11 cellular contexts compared by ENCODE assay signal in genomic region chr6:113649276-113649675, GRCh38.
A peak's percentile ranks its signal among the peaks of the same experiment; 100 is the strongest.
DNase-seq lines count a peak whose midpoint lies in the region; ATAC-seq and TF ChIP-seq lines count a peak whose summit lies in the region.
"Had no signal": no experiment of that assay in that cellular context is flagged by ENCODE, and none has a peak within 500 bp of the region (broad histone marks: within the 10 kb centered on the region; RNA-seq: fewer than 3 reads in every experiment).

No MANE protein-coding gene starts in this region.

- peak overlapping the region; percentile 68 for H3K27ac Mint-ChIP-seq in activated B cell treated with CpG ODN at 0.5 μM for 24 hours
- H3K27ac Mint-ChIP-seq in activated naive CD4-positive, alpha-beta T cell treated with anti-CD3 and anti-CD28 coated beads, Interleukin-2, amount 50 U/mL, for 72 hours: no peak overlapping the region
- H3K27ac Mint-ChIP-seq: activated naive CD8-positive, alpha-beta T cell treated with anti-CD3 and anti-CD28 coated beads for 36 hours had no signal

- peaks cover 4% of the 10 kb centered on the region for H3K9me3 Mint-ChIP-seq in activated B cell treated with CpG ODN at 0.5 μM for 24 hours
- H3K9me3 Mint-ChIP-seq in activated naive CD4-positive, alpha-beta T cell treated with anti-CD3 and anti-CD28 coated beads, Interleukin-2, amount 50 U/mL, for 72 hours: no peaks in the 10 kb centered on the region
- H3K9me3 Mint-ChIP-seq: activated naive CD8-positive, alpha-beta T cell treated with anti-CD3 and anti-CD28 coated beads for 36 hours had no signal

- ATAC-seq in activated B cell treated with CpG ODN at 0.5 μM for 24 hours (ENCODE audit: low read depth) (no peak), foreskin keratinocyte (peak; percentile 5), GM18909 (IDR thresholded peaks at IDR 0.05; ENCODE audit: poor library complexity, unreplicated experiment) (no peak), GM18505 (IDR thresholded peaks at IDR 0.05; ENCODE audit: unreplicated experiment) (no peak)
- no peak for ATAC-seq in activated naive CD4-positive, alpha-beta T cell treated with anti-CD3 and anti-CD28 coated beads, Interleukin-2, amount 50 U/mL, for 72 hours

- H3K27me3 Mint-ChIP-seq in activated B cell treated with CpG ODN at 0.5 μM for 24 hours: no peaks in the 10 kb centered on the region

- no peak for DNase-seq in activated B cell treated with CpG ODN at 0.5 μM for 24 hours
- peak; percentile 79 to 83 for DNase-seq in foreskin keratinocyte
- DNase-seq in stomach: no peak
- no peak for DNase-seq in activated naive CD4-positive, alpha-beta T cell treated with anti-CD3 and anti-CD28 coated beads, Interleukin-2, amount 50 U/mL, for 72 hours (ENCODE audit: low spot score in 2 of 2)
- DNase-seq: activated naive CD8-positive, alpha-beta T cell treated with anti-CD3 and anti-CD28 coated beads for 36 hours; NCI-H526 treated with DMSO at 0.1 percent for 48 hours; nucleus accumbens; stimulated activated CD4-positive, alpha-beta T cell treated with anti-CD3 and anti-CD28 coated beads, Interleukin-4, amount 100 ng/mL, for 24 hours had no signal

- no peak for TF ChIP-seq CTCF in HEK293 (tag by site-specific recombination; IDR thresholded peaks at IDR 0.05)
- TF ChIP-seq CTCF in activated B cell treated with CpG ODN at 0.5 μM for 24 hours (IDR thresholded peaks at IDR 0.05): no peak
- no peak for TF ChIP-seq CTCF in foreskin keratinocyte (conservative IDR thresholded peaks at IDR 0.05)
- no peak for TF ChIP-seq CTCF in stomach (IDR thresholded peaks at IDR 0.05)

- no peaks in the 10 kb centered on the region for H3K4me1 ChIP-seq in HEK293 (ENCODE audit: control insufficient read depth, insufficient read depth, low read length)
- peaks cover 38% of the 10 kb centered on the region for H3K4me1 ChIP-seq in foreskin keratinocyte
- H3K4me1 ChIP-seq in stomach: peaks cover 23 to 46% (median 28%) of the 10 kb centered on the region in 4 donors

- H3K27me3 ChIP-seq in foreskin keratinocyte: no peaks in the 10 kb centered on the region
- no peaks in the 10 kb centered on the region for H3K27me3 ChIP-seq in stomach

- WGBS in stomach, 5 donors: 18 to 41% (median 29%) methylated on average over 6 of the region's 6 CpGs

- intact Hi-C loops in activated B cell treated with CpG ODN at 0.5 μM for 24 hours (cut with micrococcal nuclease) (no loop called here), stomach (cut with DNase I; ENCODE audit: low total_unique reads) (no loop called here)

- H3K4me1 Mint-ChIP-seq in activated B cell treated with CpG ODN at 0.5 μM for 24 hours: peaks cover 89% of the 10 kb centered on the region
- H3K4me1 Mint-ChIP-seq: activated naive CD8-positive, alpha-beta T cell treated with anti-CD3 and anti-CD28 coated beads for 36 hours had no signal

- H3K4me3 ChIP-seq in HEK293 (ENCODE audit: low read depth, low read length): no peak overlapping the region
- no peak overlapping the region for H3K4me3 ChIP-seq in stomach

- H3K27ac ChIP-seq in HEK293 (ENCODE audit: extremely low read depth, low read depth, low read length) (no peak overlapping the region), foreskin keratinocyte (peak overlapping the region; percentile 54), stomach (peak overlapping the region in 4 of 5 donors; percentile 25 to 79 (median 52))

- H3K36me3 ChIP-seq in HEK293 (ENCODE audit: control insufficient read depth in 2 of 2, insufficient read depth in 1 of 2, low read length in 2 of 2) (no peaks in the 10 kb centered on the region), stomach (no peaks in the 10 kb centered on the region)

- no peak for TF ChIP-seq EP300 in stomach (IDR thresholded peaks at IDR 0.05)

- CTCF ChIA-PET in HEK293 (lab: Yijun Ruan, JAX) (no interaction called here), activated B cell treated with CpG ODN at 0.5 μM for 24 hours (lab: Charles Lee) (no interaction called here)

- no peaks in the 10 kb centered on the region for H3K36me3 Mint-ChIP-seq in activated B cell treated with CpG ODN at 0.5 μM for 24 hours (ENCODE audit: low read depth)
- no peaks in the 10 kb centered on the region for H3K36me3 Mint-ChIP-seq in activated naive CD4-positive, alpha-beta T cell treated with anti-CD3 and anti-CD28 coated beads, Interleukin-2, amount 50 U/mL, for 72 hours
- H3K36me3 Mint-ChIP-seq: activated naive CD8-positive, alpha-beta T cell treated with anti-CD3 and anti-CD28 coated beads for 36 hours had no signal

- peak overlapping the region; percentile 65 for H3K4me3 Mint-ChIP-seq in activated B cell treated with CpG ODN at 0.5 μM for 24 hours
- H3K4me3 Mint-ChIP-seq: activated naive CD8-positive, alpha-beta T cell treated with anti-CD3 and anti-CD28 coated beads for 36 hours had no signal

- H3K9me3 ChIP-seq in HEK293 (ENCODE audit: control insufficient read depth, insufficient read depth, low read depth, low read length) (no peaks in the 10 kb centered on the region), stomach (no peaks in the 10 kb centered on the region)

- no peak for TF ChIP-seq POLR2A in stomach (IDR thresholded peaks at IDR 0.05)
- no peak for TF ChIP-seq POLR2A in GM18505 (IDR thresholded peaks at IDR 0.05; ENCODE audit: borderline replicate concordance, extremely low read depth, insufficient read depth, insufficient read length)

- POLR2A ChIA-PET in HEK293 (lab: Yijun Ruan, JAX) (no interaction called here), activated B cell treated with CpG ODN at 0.5 μM for 24 hours (lab: Charles Lee) (interaction anchor here (0.6 kb wide), 1 partner anchor 209 kb away, joined by 4 read pairs; no protein-coding TSS in a partner anchor)

TF ChIP-seq in HEK293, 187 proteins besides CTCF, POLR2A, EP300 and RAD21:
- TF ChIP-seq ZFP3 (tag by site-specific recombination; IDR thresholded peaks at IDR 0.05; ENCODE audit: low read depth): no peak
- TF ChIP-seq ZBTB48 (tag by site-specific recombination; IDR thresholded peaks at IDR 0.05): peak; percentile 59; the same call in 1 of the 2 replicates
TF ChIP-seq in HEK293: peak in this region for 1.

Comparison
In these comparisons a context has a peak if more than half of its experiments do, and no peak if none do; other contexts are left out.
1. DNase-seq: peak in foreskin keratinocyte (2 of 2); none in activated B cell treated with CpG ODN at 0.5 μM for 24 hours (single experiment), stomach (single experiment) and activated naive CD4-positive, alpha-beta T cell treated with anti-CD3 and anti-CD28 coated beads, Interleukin-2, amount 50 U/mL, for 72 hours (0 of 2).